8 cellular contexts compared by ENCODE assay signal in genomic region chr20:20593447-20594170, GRCh38.
DNase-seq lines count a peak whose midpoint lies in the region; ATAC-seq, FAIRE-seq and TF ChIP-seq lines count a peak whose summit lies in the region.

No MANE protein-coding gene starts in this region.

- H3K4me1 Mint-ChIP-seq in brain = peaks cover 11% of the 10 kb centered on the region

- H3K9me3 ChIP-seq in thyroid gland = no peaks in the 10 kb centered on the region

- no peak overlapping the region for H3K27ac ChIP-seq in thyroid gland

- ATAC-seq in HG03354 (IDR thresholded peaks at IDR 0.05; ENCODE audit: poor library complexity, severe bottlenecking, unreplicated experiment) (no peak), GM21367 (IDR thresholded peaks at IDR 0.05; ENCODE audit: unreplicated experiment) (no peak)

- no peak for FAIRE-seq in H54 (lab: Jason Lieb, UNC)

- H3K27me3 ChIP-seq in thyroid gland = no peaks in the 10 kb centered on the region

- no peak overlapping the region for H3K4me3 ChIP-seq in thyroid gland (replicated peaks in 1 of 3)

- WGBS in thyroid gland, 2 donors = 73 to 76% methylated on average over 9 of the region's 9 CpGs

- intact Hi-C loops in thyroid gland (cut with DNase I) = no loop called here

- H3K27me3 Mint-ChIP-seq in brain = no peaks in the 10 kb centered on the region

- peak overlapping the region in 3 of 5 experiments; percentile 40 to 64 (median 58) for H3K4me3 Mint-ChIP-seq in brain

- no peak for TF ChIP-seq POLR2A in H54 (IDR thresholded peaks at IDR 0.05; ENCODE audit: low read depth, low read length)
- TF ChIP-seq POLR2A in thyroid gland (IDR thresholded peaks at IDR 0.05) = no peak

- peaks cover 11 to 13% of the 10 kb centered on the region in 2 donors for H3K36me3 ChIP-seq in thyroid gland

- no peaks in the 10 kb centered on the region for H3K9me3 Mint-ChIP-seq in brain

- H3K4me1 ChIP-seq in thyroid gland = peaks cover 0 to 12% of the 10 kb centered on the region in 2 donors

- TF ChIP-seq CTCF in brain (conservative IDR thresholded peaks at IDR 0.05) (peak; percentile 60 to 78), thyroid gland (IDR thresholded peaks at IDR 0.05) (peak in 4 of 6 experiments; percentile 25 to 43 (median 32))

- DNase-seq in D341Med (ENCODE audit: low spot score) (peak; percentile 79), H54 (ENCODE audit: insufficient read length, low spot score) (peak; percentile 24), NCI-H460 (ENCODE audit: extremely low read depth, low read depth) (peak; percentile 35), iris pigment epithelial cell (ENCODE audit: low read depth) (peak; percentile 56), thyroid gland (no peak)

- peak overlapping the region; percentile 15 to 94 (median 83) for H3K27ac Mint-ChIP-seq in brain

- peaks cover 30% of the 10 kb centered on the region for H3K36me3 Mint-ChIP-seq in brain

Comparison
In these comparisons a context has a peak if more than half of its experiments do, and no peak if none do; other contexts are left out.
1. DNase-seq: peak in D341Med (single experiment), H54 (single experiment), NCI-H460 (single experiment) and iris pigment epithelial cell (single experiment); none in thyroid gland (0 of 2).